ENCODE assay signal across 20 cellular contexts in the genomic region with DNA sequence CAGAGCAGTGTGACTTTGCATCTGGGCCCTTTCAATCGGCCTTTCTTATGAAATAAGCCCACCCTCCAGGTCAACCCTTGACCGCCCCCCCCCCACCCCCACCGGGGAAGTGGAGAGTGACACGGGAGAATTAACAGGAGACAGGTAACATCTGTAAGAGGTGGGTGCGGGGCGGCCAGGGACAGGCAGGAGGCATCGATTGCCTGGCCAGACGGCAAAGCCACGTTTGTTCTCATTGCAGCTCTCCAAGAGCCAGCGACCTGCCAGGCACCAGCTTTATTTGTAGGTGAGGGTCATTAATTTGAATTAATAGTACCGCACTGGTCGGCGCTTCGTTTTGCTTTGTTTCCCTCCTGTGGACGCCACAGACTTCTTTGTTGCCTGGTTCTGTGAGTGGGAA.
"Had no signal": no experiment of that assay in that cellular context is flagged by ENCODE, and none has a peak within 500 bp of the region (broad histone marks: within the 10 kb centered on the region; RNA-seq: fewer than 3 reads in every experiment).

No MANE protein-coding gene starts in this region.

- H3K4me3 Mint-ChIP-seq: naive thymus-derived CD4-positive, alpha-beta T cell; nephron progenitor cell; stimulated activated memory B cell treated with anti-CD40 and anti-IgM and Interleukin-4, amounts not matched to agents 10 μg/mL and 1 μg/mL and 100 μg/mL, for 72 hours; stimulated activated naive CD8-positive, alpha-beta T cell treated with anti-CD3 and anti-CD28 coated beads, Interleukin-15, Interleukin-2, amounts not matched to agents 100 ng/mL and 50 ng/mL, for 24 hours had no signal

- H3K27ac Mint-ChIP-seq: naive thymus-derived CD4-positive, alpha-beta T cell; nephron progenitor cell; stimulated activated memory B cell treated with anti-CD40 and anti-IgM and Interleukin-4, amounts not matched to agents 10 μg/mL and 1 μg/mL and 100 μg/mL, for 72 hours; stimulated activated naive CD8-positive, alpha-beta T cell treated with anti-CD3 and anti-CD28 coated beads, Interleukin-15, Interleukin-2, amounts not matched to agents 100 ng/mL and 50 ng/mL, for 24 hours had no signal

- H3K4me1 Mint-ChIP-seq: naive thymus-derived CD4-positive, alpha-beta T cell; stimulated activated memory B cell treated with anti-CD40 and anti-IgM and Interleukin-4, amounts not matched to agents 10 μg/mL and 1 μg/mL and 100 μg/mL, for 72 hours had no signal

- H3K27me3 Mint-ChIP-seq: stimulated activated memory B cell treated with anti-CD40 and anti-IgM and Interleukin-4, amounts not matched to agents 10 μg/mL and 1 μg/mL and 100 μg/mL, for 72 hours; stimulated activated naive CD8-positive, alpha-beta T cell treated with anti-CD3 and anti-CD28 coated beads, Interleukin-15, Interleukin-2, amounts not matched to agents 100 ng/mL and 50 ng/mL, for 24 hours had no signal

- H3K4me3 ChIP-seq: coronary artery, heart left ventricle, spleen, tibial nerve, upper lobe of right lung had no signal

- H3K27ac ChIP-seq: coronary artery, heart left ventricle, neutrophil, spleen, tibial nerve, upper lobe of right lung had no signal

- H3K36me3 Mint-ChIP-seq: stimulated activated memory B cell treated with anti-CD40 and anti-IgM and Interleukin-4, amounts not matched to agents 10 μg/mL and 1 μg/mL and 100 μg/mL, for 72 hours had no signal

- H3K4me1 ChIP-seq: spleen, tibial nerve, upper lobe of right lung had no signal

- H3K9me3 ChIP-seq: heart left ventricle, neutrophil, spleen, tibial nerve, upper lobe of right lung had no signal

- H3K27me3 ChIP-seq: neutrophil, tibial nerve, upper lobe of right lung had no signal

- DNase-seq: effector CD4-positive, alpha-beta T cell; foreskin melanocyte; heart left ventricle; hippocampal formation; kidney glomerular epithelial cell; mammary epithelial cell; naive thymus-derived CD4-positive, alpha-beta T cell; nephron progenitor cell; spleen; stimulated activated CD4-positive, alpha-beta T cell treated with anti-CD3 and anti-CD28 coated beads, Interleukin-15, amount 100 ng/mL, for 24 hours; stimulated activated CD4-positive, alpha-beta T cell treated with anti-CD3 and anti-CD28 coated beads, Interleukin-1b, Interleukin-23, amount 100 ng/mL, for 48 hours; stimulated activated CD4-positive, alpha-beta T cell treated with anti-CD3 and anti-CD28 coated beads, Interleukin-4, amount 100 ng/mL, for 24 hours; upper lobe of right lung had no signal

- ATAC-seq: heart left ventricle; left lobe of liver; naive thymus-derived CD4-positive, alpha-beta T cell; sciatic nerve; stimulated activated memory B cell treated with anti-CD40 and anti-IgM and Interleukin-4, amounts not matched to agents 10 μg/mL and 1 μg/mL and 100 μg/mL, for 72 hours; upper lobe of right lung had no signal

- H3K36me3 ChIP-seq: heart left ventricle, neutrophil, spleen, tibial nerve, upper lobe of right lung had no signal
